In genomic region chr14:22517117-22517720, GRCh38 we compare ENCODE assay signal across 14 cellular contexts.
DNase-seq lines count a peak whose midpoint lies in the region; ATAC-seq and TF ChIP-seq lines count a peak whose summit lies in the region.
"Had no signal": no experiment of that assay in that cellular context is flagged by ENCODE, and none has a peak within 500 bp of the region (broad histone marks: within the 10 kb centered on the region; RNA-seq: fewer than 3 reads in every experiment).

No MANE protein-coding gene starts in this region.

- no peaks in the 10 kb centered on the region for H4K20me1 ChIP-seq in OCI-LY1 (ENCODE audit: insufficient read depth, low read length)

- peaks cover 10% of the 10 kb centered on the region; the same call in 1 of the 2 replicates for H3F3A ChIP-seq in OCI-LY1 (ENCODE audit: insufficient read depth, low read length)

- H3K9ac ChIP-seq in OCI-LY1 (ENCODE audit: low read length), result peak overlapping the region; percentile 60

- peaks cover 100% of the 10 kb centered on the region for H3K4me1 ChIP-seq in OCI-LY1 (ENCODE audit: insufficient read depth, low read length, severe bottlenecking)
- peaks cover 91% of the 10 kb centered on the region for H3K4me1 ChIP-seq in effector memory CD4-positive, alpha-beta T cell (ENCODE audit: control insufficient read depth, insufficient read depth, low read length, poor library complexity, severe bottlenecking)

- H3K36me3 ChIP-seq in OCI-LY1 (ENCODE audit: insufficient read depth, low read length), result peaks cover 3% of the 10 kb centered on the region; the same call in 1 of the 2 replicates
- H3K36me3 ChIP-seq in effector memory CD4-positive, alpha-beta T cell (ENCODE audit: control insufficient read depth, insufficient read depth, low read length), result peaks cover 23% of the 10 kb centered on the region

- H3K9me2 ChIP-seq in OCI-LY1 (ENCODE audit: low read depth, low read length), result no peaks in the 10 kb centered on the region

- H3K36me3 Mint-ChIP-seq in activated naive CD4-positive, alpha-beta T cell treated with anti-CD3 and anti-CD28 coated beads, Interleukin-2, amount 10 ng/mL, durations not matched to agents 7 days and 5 days, result peaks cover 87% of the 10 kb centered on the region
- H3K36me3 Mint-ChIP-seq: mesothelial cell of epicardium had no signal

- no peaks in the 10 kb centered on the region for H3K27me3 ChIP-seq in OCI-LY1 (ENCODE audit: insufficient read depth, low read length)
- H3K27me3 ChIP-seq in effector memory CD4-positive, alpha-beta T cell (replicated peaks; ENCODE audit: control insufficient read depth, insufficient read depth, low read length, poor library complexity, severe bottlenecking), result no peaks in the 10 kb centered on the region

- H2AFZ ChIP-seq in OCI-LY1 (ENCODE audit: low read length), result no peak overlapping the region

- H3K27ac ChIP-seq in OCI-LY1 (ENCODE audit: low read depth, low read length, poor library complexity, severe bottlenecking), result peak overlapping the region; percentile 97
- H3K27ac ChIP-seq in effector memory CD4-positive, alpha-beta T cell (ENCODE audit: insufficient read depth, low read length, poor library complexity, severe bottlenecking), result peak overlapping the region; percentile 83

- TF ChIP-seq CTCF in OCI-LY1 (IDR thresholded peaks at IDR 0.05; ENCODE audit: low read length), result no peak

- H3K4me3 ChIP-seq in OCI-LY1 (ENCODE audit: low read depth, low read length, poor library complexity, severe bottlenecking), result no peak overlapping the region
- peak overlapping the region; percentile 47 for H3K4me3 ChIP-seq in effector memory CD4-positive, alpha-beta T cell (ENCODE audit: insufficient read depth, low read depth, low read length, poor library complexity, severe bottlenecking)

- no peak for DNase-seq in activated naive CD4-positive, alpha-beta T cell treated with anti-CD3 and anti-CD28 coated beads, Interleukin-2, amount 10 ng/mL, durations not matched to agents 7 days and 5 days
- no peak for DNase-seq in activated naive CD4-positive, alpha-beta T cell (lab: John Stamatoyannopoulos, UW)
- DNase-seq in effector memory CD4-positive, alpha-beta T cell, result no peak
- no peak for DNase-seq in stimulated activated naive CD8-positive, alpha-beta T cell treated with anti-CD3 and anti-CD28 coated beads, Interleukin-15, amount 100 ng/mL, for 72 hours
- no peak for DNase-seq in T1000 (lab: John Stamatoyannopoulos, UW)
- no peak for DNase-seq in MV-4-11 (lab: John Stamatoyannopoulos, UW)
- DNase-seq: DND-41; NCI-H1694; NCI-H526; stimulated activated CD4-positive, alpha-beta T cell treated with anti-CD3 and anti-CD28 coated beads, Interleukin-2, amount 100 ng/mL, for 48 hours had no signal

- CTCF ChIA-PET in activated naive CD4-positive, alpha-beta T cell treated with anti-CD3 and anti-CD28 coated beads, Interleukin-2, amount 10 ng/mL, durations not matched to agents 7 days and 5 days (lab: Charles Lee), result interaction anchor here (0.9 to 2.2 kb wide), 6 partner anchors 8 to 41 kb away, joined by 3 to 6 read pairs (median 4); no protein-coding TSS in a partner anchor

- H3K4me2 ChIP-seq in OCI-LY1 (ENCODE audit: low read length), result peak overlapping the region; percentile 53

- no peaks in the 10 kb centered on the region for H3K9me3 ChIP-seq in OCI-LY1 (ENCODE audit: low read length)
- H3K9me3 ChIP-seq in effector memory CD4-positive, alpha-beta T cell (ENCODE audit: control insufficient read depth, low read length), result no peaks in the 10 kb centered on the region

- peaks cover under 1% of the 10 kb centered on the region; the same call in 1 of the 2 replicates for H3K79me2 ChIP-seq in OCI-LY1 (ENCODE audit: insufficient read depth, low read length)

- peaks cover 94% of the 10 kb centered on the region for H3K4me1 Mint-ChIP-seq in activated naive CD4-positive, alpha-beta T cell treated with anti-CD3 and anti-CD28 coated beads, Interleukin-2, amount 10 ng/mL, durations not matched to agents 7 days and 5 days
- peaks cover 88% of the 10 kb centered on the region for H3K4me1 Mint-ChIP-seq in stimulated activated naive CD8-positive, alpha-beta T cell treated with anti-CD3 and anti-CD28 coated beads, Interleukin-15, amount 100 ng/mL, for 72 hours

- no peaks in the 10 kb centered on the region for H3K9me3 Mint-ChIP-seq in activated naive CD4-positive, alpha-beta T cell treated with anti-CD3 and anti-CD28 coated beads, Interleukin-2, amount 10 ng/mL, durations not matched to agents 7 days and 5 days
- H3K9me3 Mint-ChIP-seq in stimulated activated naive CD8-positive, alpha-beta T cell treated with anti-CD3 and anti-CD28 coated beads, Interleukin-15, amount 100 ng/mL, for 72 hours, result no peaks in the 10 kb centered on the region
- H3K9me3 Mint-ChIP-seq: endodermal cell, mesothelial cell of epicardium had no signal

- peak overlapping the region; percentile 80 for H3K4me3 Mint-ChIP-seq in activated naive CD4-positive, alpha-beta T cell treated with anti-CD3 and anti-CD28 coated beads, Interleukin-2, amount 10 ng/mL, durations not matched to agents 7 days and 5 days
- H3K4me3 Mint-ChIP-seq in stimulated activated naive CD8-positive, alpha-beta T cell treated with anti-CD3 and anti-CD28 coated beads, Interleukin-15, amount 100 ng/mL, for 72 hours, result peak overlapping the region; percentile 82
- H3K4me3 Mint-ChIP-seq: endodermal cell, mesothelial cell of epicardium had no signal

- H3K27me3 Mint-ChIP-seq in activated naive CD4-positive, alpha-beta T cell treated with anti-CD3 and anti-CD28 coated beads, Interleukin-2, amount 10 ng/mL, durations not matched to agents 7 days and 5 days, result no peaks in the 10 kb centered on the region
- no peaks in the 10 kb centered on the region for H3K27me3 Mint-ChIP-seq in stimulated activated naive CD8-positive, alpha-beta T cell treated with anti-CD3 and anti-CD28 coated beads, Interleukin-15, amount 100 ng/mL, for 72 hours

- peak overlapping the region; percentile 93 for H3K27ac Mint-ChIP-seq in activated naive CD4-positive, alpha-beta T cell treated with anti-CD3 and anti-CD28 coated beads, Interleukin-2, amount 10 ng/mL, durations not matched to agents 7 days and 5 days
- peak overlapping the region; percentile 81 to 89 for H3K27ac Mint-ChIP-seq in stimulated activated naive CD8-positive, alpha-beta T cell treated with anti-CD3 and anti-CD28 coated beads, Interleukin-15, amount 100 ng/mL, for 72 hours
- H3K27ac Mint-ChIP-seq: mesothelial cell of epicardium had no signal

- no peak for ATAC-seq in stimulated activated naive CD8-positive, alpha-beta T cell treated with anti-CD3 and anti-CD28 coated beads, Interleukin-15, amount 100 ng/mL, for 72 hours
- no peak for ATAC-seq in GM18867 (IDR thresholded peaks at IDR 0.05; ENCODE audit: unreplicated experiment)
